ENCODE assay signal across 7 cellular contexts in the genomic region with DNA sequence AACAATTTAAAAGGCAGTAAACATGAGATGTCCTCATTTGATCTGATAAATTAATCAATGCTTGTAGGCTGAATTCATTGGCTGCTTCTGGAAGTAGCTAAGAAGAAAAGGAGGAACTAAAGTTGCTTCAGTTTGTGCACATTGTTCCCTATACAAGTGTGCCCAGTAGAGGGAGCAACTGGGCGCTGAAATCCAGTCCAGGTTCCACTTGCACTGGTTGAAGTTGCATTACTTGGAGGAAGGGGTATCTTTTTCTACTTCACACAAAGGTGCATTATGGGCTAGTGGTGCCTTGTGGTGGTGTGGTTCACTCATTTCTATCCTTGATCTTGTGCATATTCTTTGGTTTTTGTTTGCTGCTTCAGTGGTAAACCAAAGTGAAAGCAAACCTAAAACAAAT.
DNase-seq lines count a peak whose midpoint lies in the region; ATAC-seq and TF ChIP-seq lines count a peak whose summit lies in the region.

No MANE protein-coding gene starts in this region.

- DNase-seq in DMS53 treated with DMSO at 0.1 percent for 48 hours (lab: John Stamatoyannopoulos, UW; ENCODE audit: unreplicated experiment) (peak; percentile 5), RPMI8226 (peak; percentile 48), fibroblast of the aortic adventitia (ENCODE audit: low read depth) (peak; percentile 2), retina (peak; percentile 16), NCI-H1930 (lab: John Stamatoyannopoulos, UW) (no peak)

- TF ChIP-seq CTCF in fibroblast of the aortic adventitia (IDR thresholded peaks at IDR 0.05; ENCODE audit: insufficient read depth, low read length) = peak; percentile 61

- no peak overlapping the region for H3K4me3 ChIP-seq in fibroblast of the aortic adventitia (ENCODE audit: low read depth, low read length)

- ATAC-seq in GM18867 (IDR thresholded peaks at IDR 0.05; ENCODE audit: unreplicated experiment) = peak; percentile 96
- ATAC-seq in HG03175 (IDR thresholded peaks at IDR 0.05; ENCODE audit: unreplicated experiment) = peak; percentile 78

Comparison
In these comparisons a context has a peak if more than half of its experiments do, and no peak if none do; other contexts are left out.
1. DNase-seq: peak in DMS53 treated with DMSO at 0.1 percent for 48 hours (single experiment), RPMI8226 (single experiment), fibroblast of the aortic adventitia (single experiment) and retina (single experiment); none in NCI-H1930 (0 of 2).